8 cellular contexts compared by ENCODE assay signal in the genomic region with DNA sequence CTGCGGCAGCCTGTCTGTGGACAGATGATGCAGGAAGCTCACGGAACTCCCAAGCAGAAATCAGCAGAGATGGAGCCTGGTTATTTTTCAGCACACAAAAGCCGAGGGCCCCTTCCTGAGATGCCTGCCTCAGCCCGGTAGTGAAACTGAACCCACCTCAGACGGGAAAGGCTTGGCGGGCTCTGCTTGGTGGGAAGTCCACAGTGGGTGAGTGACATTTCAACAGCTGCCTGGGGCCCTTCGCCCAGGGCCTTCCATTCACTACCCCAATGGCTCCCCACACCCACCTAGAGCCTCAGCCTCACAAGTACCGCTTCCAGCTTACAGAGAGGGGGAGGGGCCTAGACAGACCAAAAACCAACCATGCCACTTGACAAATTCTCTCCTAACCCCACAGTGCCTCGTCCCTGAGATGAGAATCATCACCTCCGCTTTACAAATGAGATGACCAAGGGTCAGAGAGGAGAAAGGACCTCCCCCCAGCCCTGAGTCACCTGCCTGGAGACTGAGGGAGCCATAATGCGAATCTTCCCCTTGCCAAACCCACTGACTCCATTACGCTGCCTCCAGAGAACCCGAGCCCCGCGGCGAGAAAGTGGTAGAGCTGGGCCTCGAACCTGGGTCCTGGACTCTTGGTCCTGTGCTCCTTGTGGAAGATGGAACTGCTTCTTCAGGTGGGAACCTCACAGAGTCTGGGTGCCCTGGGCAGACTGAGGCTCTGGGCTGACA. TPM values are rescaled to one million over a fixed set of nuclear protein-coding genes. Genes with fewer than 3 reads are reported as not detected.
DNase-seq lines count a peak whose midpoint lies in the region; ATAC-seq and TF ChIP-seq lines count a peak whose summit lies in the region.

No MANE protein-coding gene starts in this region.

- peak overlapping the region; percentile 98 for H3K27ac Mint-ChIP-seq in activated CD4-positive, alpha-beta T cell treated with anti-CD3 and anti-CD28 coated beads, Interleukin-2, amount 10 ng/mL, durations not matched to agents 24 days and 14 days

- H3K9me3 Mint-ChIP-seq in activated CD4-positive, alpha-beta T cell treated with anti-CD3 and anti-CD28 coated beads, Interleukin-2, amount 10 ng/mL, durations not matched to agents 24 days and 14 days: no peaks in the 10 kb centered on the region

- no peak overlapping the region for H3K27ac ChIP-seq in WERI-Rb-1

- no peaks in the 10 kb centered on the region for H3K9me3 ChIP-seq in MG63
- no peaks in the 10 kb centered on the region for H3K9me3 ChIP-seq in WERI-Rb-1 (ENCODE audit: severe bottlenecking)

- H3K4me1 Mint-ChIP-seq in activated CD4-positive, alpha-beta T cell treated with anti-CD3 and anti-CD28 coated beads, Interleukin-2, amount 10 ng/mL, durations not matched to agents 24 days and 14 days: peaks cover 71% of the 10 kb centered on the region

- H3K4me3 ChIP-seq in MG63: no peak overlapping the region
- no peak overlapping the region for H3K4me3 ChIP-seq in WERI-Rb-1 (ENCODE audit: low read depth, low read length)

- H3K27me3 ChIP-seq in MG63: no peaks in the 10 kb centered on the region
- H3K27me3 ChIP-seq in WERI-Rb-1 (ENCODE audit: insufficient read depth, low read depth, severe bottlenecking): no peaks in the 10 kb centered on the region

- peak; percentile 88 for DNase-seq in activated CD4-positive, alpha-beta T cell treated with anti-CD3 and anti-CD28 coated beads, Interleukin-2, amount 10 ng/mL, durations not matched to agents 24 days and 14 days
- peak; percentile 45 for DNase-seq in stimulated activated CD8-positive, alpha-beta memory T cell treated with anti-CD3 and anti-CD28 coated beads, Interleukin-12 subunit alpha, Interleukin-12 subunit beta, amount 100 ng/mL, for 1 hour (ENCODE audit: low read depth)
- no peak for DNase-seq in MG63
- DNase-seq in WERI-Rb-1: no peak
- DNase-seq in NCI-H1417 (lab: John Stamatoyannopoulos, UW): no peak

- peak; percentile 12 for ATAC-seq in GM18858 (IDR thresholded peaks at IDR 0.05; ENCODE audit: unreplicated experiment)
- peak; percentile 29 for ATAC-seq in HG02970 (IDR thresholded peaks at IDR 0.05; ENCODE audit: low FRiP score, unreplicated experiment)
- peak; percentile 15 for ATAC-seq in esophagus mucosa

- peaks cover 13% of the 10 kb centered on the region for H3K36me3 Mint-ChIP-seq in activated CD4-positive, alpha-beta T cell treated with anti-CD3 and anti-CD28 coated beads, Interleukin-2, amount 10 ng/mL, durations not matched to agents 24 days and 14 days (ENCODE audit: low read depth)

- H3K27me3 Mint-ChIP-seq in activated CD4-positive, alpha-beta T cell treated with anti-CD3 and anti-CD28 coated beads, Interleukin-2, amount 10 ng/mL, durations not matched to agents 24 days and 14 days: no peaks in the 10 kb centered on the region

- TF ChIP-seq CTCF in WERI-Rb-1 (IDR thresholded peaks at IDR 0.05; ENCODE audit: low read depth, low read length): no peak

- H3K36me3 ChIP-seq in MG63: no peaks in the 10 kb centered on the region
- no peaks in the 10 kb centered on the region for H3K36me3 ChIP-seq in WERI-Rb-1

- H3K4me3 Mint-ChIP-seq in activated CD4-positive, alpha-beta T cell treated with anti-CD3 and anti-CD28 coated beads, Interleukin-2, amount 10 ng/mL, durations not matched to agents 24 days and 14 days: peak overlapping the region; percentile 88

- intact Hi-C loops in activated CD4-positive, alpha-beta T cell treated with anti-CD3 and anti-CD28 coated beads, Interleukin-2, amount 10 ng/mL, durations not matched to agents 24 days and 14 days (cut with micrococcal nuclease): loop anchor here (1.0 to 10.0 kb wide), 8 partner anchors 31 to 731 kb away; partner anchors contain the start of genes HP1BP3, SH2D5 and USP48

RNA-seq across cellular contexts. Expression of gene ECE1, which starts 3.4 kb away (rescaled TPM):
- total RNA-seq in activated CD4-positive, alpha-beta T cell treated with anti-CD3 and anti-CD28 coated beads, Interleukin-2, amount 10 ng/mL, durations not matched to agents 24 days and 14 days: 133 and 134 TPM in 2 replicates
- 18.2 TPM for total RNA-seq in esophagus mucosa
- total RNA-seq in MG63 (2014; rRNA removed; shearing (Covaris generic); ENCODE audit: low replicate concordance): 10.5 and 11.4 TPM in 2 replicates

Comparison
In these comparisons a context has a peak if more than half of its experiments do, and no peak if none do; other contexts are left out.
1. DNase-seq: peak in activated CD4-positive, alpha-beta T cell treated with anti-CD3 and anti-CD28 coated beads, Interleukin-2, amount 10 ng/mL, durations not matched to agents 24 days and 14 days (single experiment) and stimulated activated CD8-positive, alpha-beta memory T cell treated with anti-CD3 and anti-CD28 coated beads, Interleukin-12 subunit alpha, Interleukin-12 subunit beta, amount 100 ng/mL, for 1 hour (single experiment); none in MG63 (single experiment), WERI-Rb-1 (single experiment) and NCI-H1417 (0 of 3).
2. Peak in every context shown above with its lines, with median percentiles within 50 percentile points of each other: ATAC-seq.